ENCODE assay signal across 20 cellular contexts in the genomic region with DNA sequence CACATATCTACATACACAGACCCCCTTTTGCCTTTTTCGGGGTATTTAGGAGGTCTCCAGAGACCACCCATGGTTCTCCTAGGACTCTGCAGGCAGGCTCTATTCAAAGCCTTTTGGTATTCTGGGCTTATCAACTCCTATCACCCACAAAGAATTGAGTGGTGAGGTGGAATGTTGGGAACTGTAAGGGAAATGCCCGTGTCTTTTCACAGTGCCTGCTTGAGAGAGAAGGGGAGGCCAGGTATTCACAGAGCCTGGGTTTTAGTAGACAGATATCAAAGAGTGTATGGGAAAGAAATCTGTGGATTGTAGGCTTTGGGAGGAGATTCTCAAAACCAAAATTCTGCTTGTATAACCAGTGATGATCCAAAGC. TPM values are rescaled to one million over a fixed set of nuclear protein-coding genes. Genes with fewer than 3 reads are reported as not detected.
DNase-seq lines count a peak whose midpoint lies in the region; ATAC-seq and TF ChIP-seq lines count a peak whose summit lies in the region.
"Had no signal": no experiment of that assay in that cellular context is flagged by ENCODE, and none has a peak within 500 bp of the region (broad histone marks: within the 10 kb centered on the region; RNA-seq: fewer than 3 reads in every experiment).

No MANE protein-coding gene starts in this region.

- TF ChIP-seq CTCF in HFFc6 (IDR thresholded peaks at IDR 0.05) (no peak), MCF 10A (IDR thresholded peaks at IDR 0.05; ENCODE audit: unreplicated experiment) (no peak), gastroesophageal sphincter (IDR thresholded peaks at IDR 0.05) (no peak), stomach (IDR thresholded peaks at IDR 0.05) (no peak), WTC11 (IDR thresholded peaks at IDR 0.05) (no peak)

- H3K27me3 ChIP-seq in gastroesophageal sphincter (no peaks in the 10 kb centered on the region), stomach (no peaks in the 10 kb centered on the region)

- peak overlapping the region; percentile 99 for H3K27ac Mint-ChIP-seq in HFFc6
- peak overlapping the region; percentile 36 for H3K27ac Mint-ChIP-seq in MCF 10A (ENCODE audit: low read depth, unreplicated experiment)
- no peak overlapping the region for H3K27ac Mint-ChIP-seq in WTC11

- WGBS in gastroesophageal sphincter (ENCODE audit: low coverage in 1 of 2), 2 donors, result 69% methylated on average over 2 of the region's 2 CpGs; no CpG with 5 or more reads in 1 of the 2 donors
- 38 to 62% (median 52%) methylated on average over 2 of the region's 2 CpGs for WGBS in stomach, 5 donors

- 0 out of 2 replicates have a peak, but pooled peaks cover 3% of the 10 kb centered on the region for H3K36me3 Mint-ChIP-seq in HFFc6 (ENCODE audit: low read depth)
- H3K36me3 Mint-ChIP-seq in MCF 10A (ENCODE audit: insufficient read depth, unreplicated experiment), result peaks cover 6% of the 10 kb centered on the region
- H3K36me3 Mint-ChIP-seq in WTC11, result no peaks in the 10 kb centered on the region

- intact Hi-C loops in MCF 10A (cut with micrococcal nuclease), result loop anchor here (10.0 kb wide), 1 partner anchor 388 kb away; no protein-coding TSS in a partner anchor
- intact Hi-C loops in stomach (cut with DNase I; ENCODE audit: low total_unique reads), result no loop called here

- BruUV-seq in MCF 10A (replicated peaks; lab: Mats Ljungman, UMichigan), result no TSS peak

- no peak for TF ChIP-seq EP300 in gastroesophageal sphincter (IDR thresholded peaks at IDR 0.05)
- no peak for TF ChIP-seq EP300 in stomach (IDR thresholded peaks at IDR 0.05)

- H3K27ac ChIP-seq in gastroesophageal sphincter, result peak overlapping the region in 3 of 4 donors; percentile 71 to 75 (median 72)
- H3K27ac ChIP-seq in temporal lobe (ENCODE audit: low read depth, low read length), result peak overlapping the region; percentile 48
- H3K27ac ChIP-seq in stomach, result no peak overlapping the region
- H3K27ac ChIP-seq: A549 had no signal

- POLR2A ChIA-PET in MCF 10A (lab: Yijun Ruan, JAX), result no interaction called here
- POLR2A ChIA-PET in WTC11 (lab: Charles Lee), result no interaction called here

- TF ChIP-seq POLR2A in gastroesophageal sphincter (IDR thresholded peaks at IDR 0.05) (no peak), stomach (IDR thresholded peaks at IDR 0.05) (no peak)

- H3K4me1 ChIP-seq in gastroesophageal sphincter (peaks cover under 1 to 44% (median 10%) of the 10 kb centered on the region in 3 donors), stomach (peaks cover 0 to 4% (median 0%) of the 10 kb centered on the region in 4 donors)

- ATAC-seq in gastroesophageal sphincter (no peak), WTC11 (no peak)
- ATAC-seq: HepG2, Panc1 had no signal

- no peaks in the 10 kb centered on the region for H3K27me3 Mint-ChIP-seq in HFFc6 (ENCODE audit: insufficient read depth)
- H3K27me3 Mint-ChIP-seq in MCF 10A (ENCODE audit: insufficient read depth, unreplicated experiment), result no peaks in the 10 kb centered on the region
- no peaks in the 10 kb centered on the region for H3K27me3 Mint-ChIP-seq in WTC11 (ENCODE audit: low read depth)

- no peaks in the 10 kb centered on the region for H3K36me3 ChIP-seq in gastroesophageal sphincter
- no peaks in the 10 kb centered on the region for H3K36me3 ChIP-seq in stomach

- CTCF ChIA-PET in MCF 10A (lab: Yijun Ruan, JAX) (no interaction called here), WTC11 (lab: Charles Lee) (no interaction called here)

- no peak for DNase-seq in HFFc6
- DNase-seq in MCF 10A (ENCODE audit: unreplicated experiment), result no peak
- no peak for DNase-seq in GM19238 (ENCODE audit: insufficient read length, low spot score)
- no peak for DNase-seq in central memory CD4-positive, alpha-beta T cell
- no peak for DNase-seq in stomach
- DNase-seq in WTC11 (ENCODE audit: low spot score), result no peak
- DNase-seq: AML-193, Calu3, DND-41, GF-D8, Karpas-422, NCI-H187 treated with DMSO at 0.1 percent for 48 hours, NCI-H2171, NCI-H510A, NCI-H82 had no signal

- H3K4me3 Mint-ChIP-seq in HFFc6 (no peak overlapping the region), MCF 10A (ENCODE audit: unreplicated experiment) (no peak overlapping the region), WTC11 (no peak overlapping the region)

- no peak overlapping the region for H3K4me3 ChIP-seq in gastroesophageal sphincter
- no peak overlapping the region for H3K4me3 ChIP-seq in stomach
- H3K4me3 ChIP-seq: A549 had no signal

- H3K4me1 Mint-ChIP-seq in HFFc6 (ENCODE audit: low read depth), result peaks cover 44% of the 10 kb centered on the region
- H3K4me1 Mint-ChIP-seq in MCF 10A (ENCODE audit: insufficient read depth, unreplicated experiment), result peaks cover 8% of the 10 kb centered on the region
- H3K4me1 Mint-ChIP-seq in WTC11, result peaks cover 5% of the 10 kb centered on the region

- H3K9me3 Mint-ChIP-seq in HFFc6, result no peaks in the 10 kb centered on the region
- no peaks in the 10 kb centered on the region for H3K9me3 Mint-ChIP-seq in MCF 10A (ENCODE audit: unreplicated experiment)
- no peaks in the 10 kb centered on the region for H3K9me3 Mint-ChIP-seq in WTC11

- H3K9me3 ChIP-seq in gastroesophageal sphincter (no peaks in the 10 kb centered on the region), stomach (no peaks in the 10 kb centered on the region)
- H3K9me3 ChIP-seq: A549 had no signal

TF ChIP-seq in WTC11, 78 proteins besides CTCF, POLR2A, EP300 and RAD21:
- no peak for TF ChIP-seq FOXP1 (CRISPR knock-in tag; IDR thresholded peaks at IDR 0.05; ENCODE audit: borderline replicate concordance)
- TF ChIP-seq, protein P1, sequence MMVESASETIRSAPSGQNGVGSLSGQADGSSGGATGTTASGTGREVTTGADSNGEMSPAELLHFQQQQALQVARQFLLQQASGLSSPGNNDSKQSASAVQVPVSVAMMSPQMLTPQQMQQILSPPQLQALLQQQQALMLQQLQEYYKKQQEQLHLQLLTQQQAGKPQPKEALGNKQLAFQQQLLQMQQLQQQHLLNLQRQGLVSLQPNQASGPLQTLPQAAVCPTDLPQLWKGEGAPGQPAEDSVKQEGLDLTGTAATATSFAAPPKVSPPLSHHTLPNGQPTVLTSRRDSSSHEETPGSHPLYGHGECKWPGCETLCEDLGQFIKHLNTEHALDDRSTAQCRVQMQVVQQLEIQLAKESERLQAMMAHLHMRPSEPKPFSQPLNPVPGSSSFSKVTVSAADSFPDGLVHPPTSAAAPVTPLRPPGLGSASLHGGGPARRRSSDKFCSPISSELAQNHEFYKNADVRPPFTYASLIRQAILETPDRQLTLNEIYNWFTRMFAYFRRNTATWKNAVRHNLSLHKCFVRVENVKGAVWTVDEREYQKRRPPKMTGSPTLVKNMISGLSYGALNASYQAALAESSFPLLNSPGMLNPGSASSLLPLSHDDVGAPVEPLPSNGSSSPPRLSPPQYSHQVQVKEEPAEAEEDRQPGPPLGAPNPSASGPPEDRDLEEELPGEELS (CRISPR knock-in tag; IDR thresholded peaks at IDR 0.05), result no peak
- TF ChIP-seq STAT6 (CRISPR knock-in tag; conservative IDR thresholded peaks at IDR 0.05; ENCODE audit: low read depth), result no peak
- TF ChIP-seq ZNF138 (CRISPR knock-in tag; conservative IDR thresholded peaks at IDR 0.05), result no peak
- no peak for TF ChIP-seq ZNF416 (CRISPR knock-in tag; IDR thresholded peaks at IDR 0.05)
- TF ChIP-seq SMAD4 (CRISPR knock-in tag; IDR thresholded peaks at IDR 0.05), result no peak
- TF ChIP-seq HMGA2 (CRISPR knock-in tag; IDR thresholded peaks at IDR 0.05), result no peak
- TF ChIP-seq NFATC4 (CRISPR knock-in tag; IDR thresholded peaks at IDR 0.05), result no peak
- no peak for TF ChIP-seq ZNF317 (CRISPR knock-in tag; IDR thresholded peaks at IDR 0.05; ENCODE audit: borderline replicate concordance, low read depth)
- TF ChIP-seq JUN (CRISPR knock-in tag; IDR thresholded peaks at IDR 0.05), result no peak
- TF ChIP-seq ZNF232 (CRISPR knock-in tag; IDR thresholded peaks at IDR 0.05), result no peak

RNA-seq across cellular contexts. Expression of gene CSNK2A3, which starts 44.0 kb away (rescaled TPM):
- 1 to 10 TPM; 1.2 to 3.6 (median 2.0) TPM for total RNA-seq in HFFc6 (2021; fragmentation: NEBNext Ultra II Directional; extraction: Animal tissue kit (Norgen Biotek cat#: 25700))
- total RNA-seq in MCF 10A (2022) (2.2 and 2.6 TPM in 2 replicates), gastroesophageal sphincter (1 to 10 TPM in 2 of 4 donors, under 1 TPM in 2; 0.59 to 2.2 (median 1.1) TPM), temporal lobe (2.5 TPM), stomach (1 to 10 TPM in 1 of 5 donors, under 1 TPM in 1, not detected in 3; 0.73 to 1.2 TPM), WTC11 (2021) (0.96 to 1.4 TPM (median 1.1 TPM) in 3 replicates)
- 1 to 10 TPM in 1 of 3 donors, under 1 TPM in 2; 0.23 to 1.2 (median 0.56) TPM for polyA plus RNA-seq in stomach

Comparison
In these comparisons a context has a peak if more than half of its experiments do, and no peak if none do; other contexts are left out.
1. H3K27ac ChIP-seq: peak in gastroesophageal sphincter (3 of 4) and temporal lobe (single experiment); none in stomach (0 of 5).